In the genomic region with DNA sequence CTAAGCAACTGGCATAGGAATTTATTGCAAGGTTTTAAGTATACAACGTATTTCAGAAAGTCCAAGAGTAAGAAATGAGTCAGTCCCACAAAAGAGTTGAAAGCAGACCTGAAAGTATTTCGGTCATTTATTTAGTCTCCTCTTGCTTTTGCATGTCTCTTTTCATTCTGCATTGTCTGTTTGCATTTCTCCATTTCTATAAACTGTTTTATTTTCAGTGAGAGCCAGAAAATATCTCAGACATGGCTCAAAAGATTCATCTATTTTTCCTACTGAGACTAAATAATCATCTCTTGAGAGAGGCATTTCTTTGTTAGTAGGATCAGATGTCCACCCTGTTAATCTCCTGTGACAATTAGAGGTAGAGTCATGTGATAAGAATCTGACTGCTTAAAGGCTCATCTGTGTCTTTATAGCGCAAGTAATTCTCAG, we compare ENCODE assay signal across 10 cellular contexts.
A peak's percentile ranks its signal among the peaks of the same experiment; 100 is the strongest.
DNase-seq lines count a peak whose midpoint lies in the region; ATAC-seq and TF ChIP-seq lines count a peak whose summit lies in the region.
"Had no signal": no experiment of that assay in that cellular context is flagged by ENCODE, and none has a peak within 500 bp of the region (broad histone marks: within the 10 kb centered on the region; RNA-seq: fewer than 3 reads in every experiment).

No MANE protein-coding gene starts in this region.

- intact Hi-C loops in activated CD4-positive, alpha-beta memory T cell treated with anti-CD3 and anti-CD28 coated beads for 36 hours (cut with micrococcal nuclease): no loop called here

- H3K4me1 Mint-ChIP-seq in activated CD4-positive, alpha-beta memory T cell treated with anti-CD3 and anti-CD28 coated beads for 36 hours (ENCODE audit: low read depth): no peaks in the 10 kb centered on the region

- CTCF ChIA-PET in activated CD4-positive, alpha-beta memory T cell treated with anti-CD3 and anti-CD28 coated beads for 36 hours (lab: Charles Lee): no interaction called here

- no peak overlapping the region for H3K4me3 Mint-ChIP-seq in activated CD4-positive, alpha-beta memory T cell treated with anti-CD3 and anti-CD28 coated beads for 36 hours

- H3K27ac Mint-ChIP-seq in activated CD4-positive, alpha-beta memory T cell treated with anti-CD3 and anti-CD28 coated beads for 36 hours: no peak overlapping the region

- no peak for TF ChIP-seq CTCF in AG10803 (conservative IDR thresholded peaks at IDR 0.05; ENCODE audit: low read length)

- H3K4me1 ChIP-seq in SJCRH30: peaks cover 16% of the 10 kb centered on the region
- H3K4me1 ChIP-seq: foreskin keratinocyte had no signal

- H3K4me3 ChIP-seq in AG10803 (ENCODE audit: low read length) (no peak overlapping the region), SJCRH30 (no peak overlapping the region)

- H3K27ac ChIP-seq in SJCRH30: 0 out of 2 replicates have a peak overlapping the region, but pooled peaks have one; percentile 6
- H3K27ac ChIP-seq: foreskin keratinocyte had no signal

- peaks cover 4% of the 10 kb centered on the region for H3K9me3 Mint-ChIP-seq in activated CD4-positive, alpha-beta memory T cell treated with anti-CD3 and anti-CD28 coated beads for 36 hours

- no peaks in the 10 kb centered on the region for H3K27me3 Mint-ChIP-seq in activated CD4-positive, alpha-beta memory T cell treated with anti-CD3 and anti-CD28 coated beads for 36 hours

- POLR2A ChIA-PET in activated CD4-positive, alpha-beta memory T cell treated with anti-CD3 and anti-CD28 coated beads for 36 hours (lab: Charles Lee): no interaction called here

- DNase-seq in AG10803 (ENCODE audit: low read depth): peak; percentile 11
- peak in 1 of 2 experiments; percentile 39 for DNase-seq in SJCRH30
- DNase-seq in activated CD4-positive, alpha-beta memory T cell treated with anti-CD3 and anti-CD28 coated beads for 36 hours: no peak
- DNase-seq in DMS114 treated with DMSO at 0.1 percent for 48 hours (lab: John Stamatoyannopoulos, UW; ENCODE audit: unreplicated experiment): no peak
- DNase-seq in NCI-H526 (lab: John Stamatoyannopoulos, UW): no peak
- DNase-seq in RKO (ENCODE audit: low spot score): no peak
- DNase-seq: activated gamma-delta T cell treated with Interleukin-2 at 50 U/mL for 16 hours had no signal

- H3K9me3 ChIP-seq in SJCRH30 (replicated peaks): no peaks in the 10 kb centered on the region

- no peaks in the 10 kb centered on the region for H3K36me3 ChIP-seq in SJCRH30

- H3K27me3 ChIP-seq in SJCRH30: no peaks in the 10 kb centered on the region
- H3K27me3 ChIP-seq: foreskin keratinocyte had no signal

- ATAC-seq in GM19455 (IDR thresholded peaks at IDR 0.05; ENCODE audit: unreplicated experiment): peak; percentile 66
- ATAC-seq in HG02981 (IDR thresholded peaks at IDR 0.05; ENCODE audit: unreplicated experiment): peak; percentile 77

- no peaks in the 10 kb centered on the region for H3K36me3 Mint-ChIP-seq in activated CD4-positive, alpha-beta memory T cell treated with anti-CD3 and anti-CD28 coated beads for 36 hours
